In the genomic region with DNA sequence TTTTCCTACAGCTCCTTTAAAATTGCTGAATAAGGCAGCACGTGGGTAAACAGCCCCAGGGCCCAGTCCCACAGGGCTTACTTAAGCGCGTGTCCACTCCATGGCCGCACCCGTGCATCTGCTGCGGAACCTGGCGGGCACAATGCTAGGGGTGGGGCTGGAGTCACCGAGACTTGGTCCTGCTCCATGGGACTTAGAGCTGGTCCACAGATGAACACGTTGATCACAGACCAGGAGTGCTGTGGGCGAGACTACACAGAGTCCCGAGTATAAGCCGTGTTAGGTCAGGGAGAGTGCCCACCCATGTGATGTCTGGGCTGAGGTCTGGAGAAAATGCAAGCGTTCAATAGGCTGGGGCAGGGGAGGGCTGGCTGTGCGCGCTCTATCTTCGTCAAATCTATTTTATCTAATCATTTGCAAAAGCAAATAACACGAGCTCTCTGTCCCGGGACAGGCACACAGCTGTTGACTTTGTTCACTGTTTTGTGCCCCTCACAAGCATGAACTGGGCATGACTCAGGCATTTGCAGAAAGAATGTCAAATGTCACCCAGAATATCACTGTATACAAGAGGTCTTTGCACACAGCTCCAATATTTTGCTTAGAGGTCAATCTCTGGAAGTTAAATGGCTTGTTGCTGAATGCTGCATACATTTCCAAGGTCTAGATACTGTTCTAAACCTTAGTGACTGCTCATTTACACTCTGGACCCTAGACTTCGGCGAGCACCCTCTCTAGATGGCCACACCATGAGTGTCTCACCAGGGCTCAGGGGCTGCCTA, we compare ENCODE assay signal across 1 cellular context.
TF ChIP-seq lines count a peak whose summit lies in the region.

No MANE protein-coding gene starts in this region.

TF ChIP-seq in HepG2, 621 proteins besides CTCF, POLR2A, EP300 and RAD21 (continued from another document and continues in another):
- TF ChIP-seq NONO (IDR thresholded peaks at IDR 0.05) (no peak), NONO (CRISPR knock-in tag; conservative IDR thresholded peaks at IDR 0.05) (no peak), HOXA3 (CRISPR knock-in tag; IDR thresholded peaks at IDR 0.05) (peak; percentile 39; the same call in 1 of the 2 replicates), ZNF543 (CRISPR knock-in tag; IDR thresholded peaks at IDR 0.05) (no peak), HHEX (CRISPR knock-in tag; IDR thresholded peaks at IDR 0.05) (no peak), ZNF615 (CRISPR knock-in tag; IDR thresholded peaks at IDR 0.05; ENCODE audit: borderline replicate concordance) (0 out of 2 replicates have a peak, but pooled peaks have one; percentile 61), NR1H2 (CRISPR knock-in tag; IDR thresholded peaks at IDR 0.05; ENCODE audit: borderline replicate concordance, low read depth) (no peak), SALL1 (CRISPR knock-in tag; IDR thresholded peaks at IDR 0.05) (peak; percentile 83), ZNF878 (CRISPR knock-in tag; IDR thresholded peaks at IDR 0.05) (0 out of 2 replicates have a peak, but pooled peaks have one; percentile 73), NFYB (CRISPR knock-in tag; IDR thresholded peaks at IDR 0.05) (no peak), ZNF3 (CRISPR knock-in tag; IDR thresholded peaks at IDR 0.05) (no peak), SAP130 (CRISPR knock-in tag; IDR thresholded peaks at IDR 0.05; ENCODE audit: low read depth) (peak; percentile 87), KDM2A (CRISPR knock-in tag; IDR thresholded peaks at IDR 0.05; ENCODE audit: borderline replicate concordance, low read depth) (peak; percentile 46; the same call in 1 of the 2 replicates), JUND (CRISPR knock-in tag; IDR thresholded peaks at IDR 0.05) (no peak; the same call in 1 of the 2 replicates), DR1 (CRISPR knock-in tag; IDR thresholded peaks at IDR 0.05) (no peak), FIP1L1 (IDR thresholded peaks at IDR 0.05; ENCODE audit: borderline replicate concordance, insufficient read depth, low read depth, low read length) (no peak), NR2F6 (IDR thresholded peaks at IDR 0.05) (peak; percentile 75), NR2F6 (CRISPR knock-in tag; IDR thresholded peaks at IDR 0.05) (peak; percentile 84), ZNF75D (CRISPR knock-in tag; IDR thresholded peaks at IDR 0.05; ENCODE audit: borderline replicate concordance) (no peak), ETV6 (CRISPR knock-in tag; conservative IDR thresholded peaks at IDR 0.05) (no peak), NFE2L2 (IDR thresholded peaks at IDR 0.05; ENCODE audit: low read length) (peak; percentile 94), RFX3 (CRISPR knock-in tag; IDR thresholded peaks at IDR 0.05) (no peak), ZNF251 (CRISPR knock-in tag; IDR thresholded peaks at IDR 0.05) (no peak), ZNF7 (CRISPR knock-in tag; IDR thresholded peaks at IDR 0.05) (no peak), ZNF343 (CRISPR knock-in tag; IDR thresholded peaks at IDR 0.05) (no peak), KDM5B (CRISPR knock-in tag; IDR thresholded peaks at IDR 0.05; ENCODE audit: borderline replicate concordance) (no peak), JUNB (CRISPR knock-in tag; IDR thresholded peaks at IDR 0.05; ENCODE audit: borderline replicate concordance) (no peak), NCOA2 (CRISPR knock-in tag; IDR thresholded peaks at IDR 0.05) (peak; percentile 87), THYN1 (CRISPR knock-in tag; IDR thresholded peaks at IDR 0.05; ENCODE audit: borderline replicate concordance, low read depth) (no peak), FOXK2 (IDR thresholded peaks at IDR 0.05) (0 out of 2 replicates have a peak, but pooled peaks have one; percentile 12)
- TF ChIP-seq, protein P1, sequence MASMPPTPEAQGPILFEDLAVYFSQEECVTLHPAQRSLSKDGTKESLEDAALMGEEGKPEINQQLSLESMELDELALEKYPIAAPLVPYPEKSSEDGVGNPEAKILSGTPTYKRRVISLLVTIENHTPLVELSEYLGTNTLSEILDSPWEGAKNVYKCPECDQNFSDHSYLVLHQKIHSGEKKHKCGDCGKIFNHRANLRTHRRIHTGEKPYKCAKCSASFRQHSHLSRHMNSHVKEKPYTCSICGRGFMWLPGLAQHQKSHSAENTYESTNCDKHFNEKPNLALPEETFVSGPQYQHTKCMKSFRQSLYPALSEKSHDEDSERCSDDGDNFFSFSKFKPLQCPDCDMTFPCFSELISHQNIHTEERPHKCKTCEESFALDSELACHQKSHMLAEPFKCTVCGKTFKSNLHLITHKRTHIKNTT (CRISPR knock-in tag; IDR thresholded peaks at IDR 0.05): no peak
- TF ChIP-seq, protein P2, sequence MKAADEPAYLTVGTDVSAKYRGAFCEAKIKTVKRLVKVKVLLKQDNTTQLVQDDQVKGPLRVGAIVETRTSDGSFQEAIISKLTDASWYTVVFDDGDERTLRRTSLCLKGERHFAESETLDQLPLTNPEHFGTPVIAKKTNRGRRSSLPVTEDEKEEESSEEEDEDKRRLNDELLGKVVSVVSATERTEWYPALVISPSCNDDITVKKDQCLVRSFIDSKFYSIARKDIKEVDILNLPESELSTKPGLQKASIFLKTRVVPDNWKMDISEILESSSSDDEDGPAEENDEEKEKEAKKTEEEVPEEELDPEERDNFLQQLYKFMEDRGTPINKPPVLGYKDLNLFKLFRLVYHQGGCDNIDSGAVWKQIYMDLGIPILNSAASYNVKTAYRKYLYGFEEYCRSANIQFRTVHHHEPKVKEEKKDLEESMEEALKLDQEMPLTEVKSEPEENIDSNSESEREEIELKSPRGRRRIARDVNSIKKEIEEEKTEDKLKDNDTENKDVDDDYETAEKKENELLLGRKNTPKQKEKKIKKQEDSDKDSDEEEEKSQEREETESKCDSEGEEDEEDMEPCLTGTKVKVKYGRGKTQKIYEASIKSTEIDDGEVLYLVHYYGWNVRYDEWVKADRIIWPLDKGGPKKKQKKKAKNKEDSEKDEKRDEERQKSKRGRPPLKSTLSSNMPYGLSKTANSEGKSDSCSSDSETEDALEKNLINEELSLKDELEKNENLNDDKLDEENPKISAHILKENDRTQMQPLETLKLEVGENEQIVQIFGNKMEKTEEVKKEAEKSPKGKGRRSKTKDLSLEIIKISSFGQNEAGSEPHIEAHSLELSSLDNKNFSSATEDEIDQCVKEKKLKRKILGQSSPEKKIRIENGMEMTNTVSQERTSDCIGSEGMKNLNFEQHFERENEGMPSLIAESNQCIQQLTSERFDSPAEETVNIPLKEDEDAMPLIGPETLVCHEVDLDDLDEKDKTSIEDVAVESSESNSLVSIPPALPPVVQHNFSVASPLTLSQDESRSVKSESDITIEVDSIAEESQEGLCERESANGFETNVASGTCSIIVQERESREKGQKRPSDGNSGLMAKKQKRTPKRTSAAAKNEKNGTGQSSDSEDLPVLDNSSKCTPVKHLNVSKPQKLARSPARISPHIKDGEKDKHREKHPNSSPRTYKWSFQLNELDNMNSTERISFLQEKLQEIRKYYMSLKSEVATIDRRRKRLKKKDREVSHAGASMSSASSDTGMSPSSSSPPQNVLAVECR (CRISPR knock-in tag; IDR thresholded peaks at IDR 0.05; ENCODE audit: borderline replicate concordance): peak; percentile 57; the same call in 1 of the 2 replicates
- TF ChIP-seq, protein P3, sequence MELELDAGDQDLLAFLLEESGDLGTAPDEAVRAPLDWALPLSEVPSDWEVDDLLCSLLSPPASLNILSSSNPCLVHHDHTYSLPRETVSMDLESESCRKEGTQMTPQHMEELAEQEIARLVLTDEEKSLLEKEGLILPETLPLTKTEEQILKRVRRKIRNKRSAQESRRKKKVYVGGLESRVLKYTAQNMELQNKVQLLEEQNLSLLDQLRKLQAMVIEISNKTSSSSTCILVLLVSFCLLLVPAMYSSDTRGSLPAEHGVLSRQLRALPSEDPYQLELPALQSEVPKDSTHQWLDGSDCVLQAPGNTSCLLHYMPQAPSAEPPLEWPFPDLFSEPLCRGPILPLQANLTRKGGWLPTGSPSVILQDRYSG (CRISPR knock-in tag; IDR thresholded peaks at IDR 0.05): no peak
- TF ChIP-seq, protein P4, sequence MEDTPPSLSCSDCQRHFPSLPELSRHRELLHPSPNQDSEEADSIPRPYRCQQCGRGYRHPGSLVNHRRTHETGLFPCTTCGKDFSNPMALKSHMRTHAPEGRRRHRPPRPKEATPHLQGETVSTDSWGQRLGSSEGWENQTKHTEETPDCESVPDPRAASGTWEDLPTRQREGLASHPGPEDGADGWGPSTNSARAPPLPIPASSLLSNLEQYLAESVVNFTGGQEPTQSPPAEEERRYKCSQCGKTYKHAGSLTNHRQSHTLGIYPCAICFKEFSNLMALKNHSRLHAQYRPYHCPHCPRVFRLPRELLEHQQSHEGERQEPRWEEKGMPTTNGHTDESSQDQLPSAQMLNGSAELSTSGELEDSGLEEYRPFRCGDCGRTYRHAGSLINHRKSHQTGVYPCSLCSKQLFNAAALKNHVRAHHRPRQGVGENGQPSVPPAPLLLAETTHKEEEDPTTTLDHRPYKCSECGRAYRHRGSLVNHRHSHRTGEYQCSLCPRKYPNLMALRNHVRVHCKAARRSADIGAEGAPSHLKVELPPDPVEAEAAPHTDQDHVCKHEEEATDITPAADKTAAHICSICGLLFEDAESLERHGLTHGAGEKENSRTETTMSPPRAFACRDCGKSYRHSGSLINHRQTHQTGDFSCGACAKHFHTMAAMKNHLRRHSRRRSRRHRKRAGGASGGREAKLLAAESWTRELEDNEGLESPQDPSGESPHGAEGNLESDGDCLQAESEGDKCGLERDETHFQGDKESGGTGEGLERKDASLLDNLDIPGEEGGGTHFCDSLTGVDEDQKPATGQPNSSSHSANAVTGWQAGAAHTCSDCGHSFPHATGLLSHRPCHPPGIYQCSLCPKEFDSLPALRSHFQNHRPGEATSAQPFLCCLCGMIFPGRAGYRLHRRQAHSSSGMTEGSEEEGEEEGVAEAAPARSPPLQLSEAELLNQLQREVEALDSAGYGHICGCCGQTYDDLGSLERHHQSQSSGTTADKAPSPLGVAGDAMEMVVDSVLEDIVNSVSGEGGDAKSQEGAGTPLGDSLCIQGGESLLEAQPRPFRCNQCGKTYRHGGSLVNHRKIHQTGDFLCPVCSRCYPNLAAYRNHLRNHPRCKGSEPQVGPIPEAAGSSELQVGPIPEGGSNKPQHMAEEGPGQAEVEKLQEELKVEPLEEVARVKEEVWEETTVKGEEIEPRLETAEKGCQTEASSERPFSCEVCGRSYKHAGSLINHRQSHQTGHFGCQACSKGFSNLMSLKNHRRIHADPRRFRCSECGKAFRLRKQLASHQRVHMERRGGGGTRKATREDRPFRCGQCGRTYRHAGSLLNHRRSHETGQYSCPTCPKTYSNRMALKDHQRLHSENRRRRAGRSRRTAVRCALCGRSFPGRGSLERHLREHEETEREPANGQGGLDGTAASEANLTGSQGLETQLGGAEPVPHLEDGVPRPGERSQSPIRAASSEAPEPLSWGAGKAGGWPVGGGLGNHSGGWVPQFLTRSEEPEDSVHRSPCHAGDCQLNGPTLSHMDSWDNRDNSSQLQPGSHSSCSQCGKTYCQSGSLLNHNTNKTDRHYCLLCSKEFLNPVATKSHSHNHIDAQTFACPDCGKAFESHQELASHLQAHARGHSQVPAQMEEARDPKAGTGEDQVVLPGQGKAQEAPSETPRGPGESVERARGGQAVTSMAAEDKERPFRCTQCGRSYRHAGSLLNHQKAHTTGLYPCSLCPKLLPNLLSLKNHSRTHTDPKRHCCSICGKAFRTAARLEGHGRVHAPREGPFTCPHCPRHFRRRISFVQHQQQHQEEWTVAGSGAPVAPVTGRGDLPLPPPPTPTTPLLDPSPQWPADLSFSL (CRISPR knock-in tag; IDR thresholded peaks at IDR 0.05): no peak
- TF ChIP-seq, protein P5, sequence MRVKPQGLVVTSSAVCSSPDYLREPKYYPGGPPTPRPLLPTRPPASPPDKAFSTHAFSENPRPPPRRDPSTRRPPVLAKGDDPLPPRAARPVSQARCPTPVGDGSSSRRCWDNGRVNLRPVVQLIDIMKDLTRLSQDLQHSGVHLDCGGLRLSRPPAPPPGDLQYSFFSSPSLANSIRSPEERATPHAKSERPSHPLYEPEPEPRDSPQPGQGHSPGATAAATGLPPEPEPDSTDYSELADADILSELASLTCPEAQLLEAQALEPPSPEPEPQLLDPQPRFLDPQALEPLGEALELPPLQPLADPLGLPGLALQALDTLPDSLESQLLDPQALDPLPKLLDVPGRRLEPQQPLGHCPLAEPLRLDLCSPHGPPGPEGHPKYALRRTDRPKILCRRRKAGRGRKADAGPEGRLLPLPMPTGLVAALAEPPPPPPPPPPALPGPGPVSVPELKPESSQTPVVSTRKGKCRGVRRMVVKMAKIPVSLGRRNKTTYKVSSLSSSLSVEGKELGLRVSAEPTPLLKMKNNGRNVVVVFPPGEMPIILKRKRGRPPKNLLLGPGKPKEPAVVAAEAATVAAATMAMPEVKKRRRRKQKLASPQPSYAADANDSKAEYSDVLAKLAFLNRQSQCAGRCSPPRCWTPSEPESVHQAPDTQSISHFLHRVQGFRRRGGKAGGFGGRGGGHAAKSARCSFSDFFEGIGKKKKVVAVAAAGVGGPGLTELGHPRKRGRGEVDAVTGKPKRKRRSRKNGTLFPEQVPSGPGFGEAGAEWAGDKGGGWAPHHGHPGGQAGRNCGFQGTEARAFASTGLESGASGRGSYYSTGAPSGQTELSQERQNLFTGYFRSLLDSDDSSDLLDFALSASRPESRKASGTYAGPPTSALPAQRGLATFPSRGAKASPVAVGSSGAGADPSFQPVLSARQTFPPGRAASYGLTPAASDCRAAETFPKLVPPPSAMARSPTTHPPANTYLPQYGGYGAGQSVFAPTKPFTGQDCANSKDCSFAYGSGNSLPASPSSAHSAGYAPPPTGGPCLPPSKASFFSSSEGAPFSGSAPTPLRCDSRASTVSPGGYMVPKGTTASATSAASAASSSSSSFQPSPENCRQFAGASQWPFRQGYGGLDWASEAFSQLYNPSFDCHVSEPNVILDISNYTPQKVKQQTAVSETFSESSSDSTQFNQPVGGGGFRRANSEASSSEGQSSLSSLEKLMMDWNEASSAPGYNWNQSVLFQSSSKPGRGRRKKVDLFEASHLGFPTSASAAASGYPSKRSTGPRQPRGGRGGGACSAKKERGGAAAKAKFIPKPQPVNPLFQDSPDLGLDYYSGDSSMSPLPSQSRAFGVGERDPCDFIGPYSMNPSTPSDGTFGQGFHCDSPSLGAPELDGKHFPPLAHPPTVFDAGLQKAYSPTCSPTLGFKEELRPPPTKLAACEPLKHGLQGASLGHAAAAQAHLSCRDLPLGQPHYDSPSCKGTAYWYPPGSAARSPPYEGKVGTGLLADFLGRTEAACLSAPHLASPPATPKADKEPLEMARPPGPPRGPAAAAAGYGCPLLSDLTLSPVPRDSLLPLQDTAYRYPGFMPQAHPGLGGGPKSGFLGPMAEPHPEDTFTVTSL (CRISPR knock-in tag; IDR thresholded peaks at IDR 0.05; ENCODE audit: borderline replicate concordance): no peak
- TF ChIP-seq, protein P6, sequence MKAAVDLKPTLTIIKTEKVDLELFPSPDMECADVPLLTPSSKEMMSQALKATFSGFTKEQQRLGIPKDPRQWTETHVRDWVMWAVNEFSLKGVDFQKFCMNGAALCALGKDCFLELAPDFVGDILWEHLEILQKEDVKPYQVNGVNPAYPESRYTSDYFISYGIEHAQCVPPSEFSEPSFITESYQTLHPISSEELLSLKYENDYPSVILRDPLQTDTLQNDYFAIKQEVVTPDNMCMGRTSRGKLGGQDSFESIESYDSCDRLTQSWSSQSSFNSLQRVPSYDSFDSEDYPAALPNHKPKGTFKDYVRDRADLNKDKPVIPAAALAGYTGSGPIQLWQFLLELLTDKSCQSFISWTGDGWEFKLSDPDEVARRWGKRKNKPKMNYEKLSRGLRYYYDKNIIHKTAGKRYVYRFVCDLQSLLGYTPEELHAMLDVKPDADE (CRISPR knock-in tag; IDR thresholded peaks at IDR 0.05): no peak
- TF ChIP-seq, protein P7, sequence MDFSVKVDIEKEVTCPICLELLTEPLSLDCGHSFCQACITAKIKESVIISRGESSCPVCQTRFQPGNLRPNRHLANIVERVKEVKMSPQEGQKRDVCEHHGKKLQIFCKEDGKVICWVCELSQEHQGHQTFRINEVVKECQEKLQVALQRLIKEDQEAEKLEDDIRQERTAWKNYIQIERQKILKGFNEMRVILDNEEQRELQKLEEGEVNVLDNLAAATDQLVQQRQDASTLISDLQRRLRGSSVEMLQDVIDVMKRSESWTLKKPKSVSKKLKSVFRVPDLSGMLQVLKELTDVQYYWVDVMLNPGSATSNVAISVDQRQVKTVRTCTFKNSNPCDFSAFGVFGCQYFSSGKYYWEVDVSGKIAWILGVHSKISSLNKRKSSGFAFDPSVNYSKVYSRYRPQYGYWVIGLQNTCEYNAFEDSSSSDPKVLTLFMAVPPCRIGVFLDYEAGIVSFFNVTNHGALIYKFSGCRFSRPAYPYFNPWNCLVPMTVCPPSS (IDR thresholded peaks at IDR 0.05): no peak
